In genomic region chr12:2244013-2244861, GRCh38 we compare ENCODE assay signal across 11 cellular contexts.
DNase-seq lines count a peak whose midpoint lies in the region; FAIRE-seq and TF ChIP-seq lines count a peak whose summit lies in the region.
"Had no signal": no experiment of that assay in that cellular context is flagged by ENCODE, and none has a peak within 500 bp of the region (broad histone marks: within the 10 kb centered on the region; RNA-seq: fewer than 3 reads in every experiment).

No MANE protein-coding gene starts in this region.

- no peaks in the 10 kb centered on the region for H3K9me3 ChIP-seq in astrocyte (ENCODE audit: insufficient read depth, low read depth, low read length)
- H3K9me3 ChIP-seq: A549, ovary had no signal

- FAIRE-seq in astrocyte (lab: Jason Lieb, UNC) (peak; percentile 96), urothelium cell line (lab: Jason Lieb, UNC) (peak; percentile 98)
- FAIRE-seq: A549 had no signal

- peak overlapping the region; percentile 51 for H3K9ac ChIP-seq in astrocyte (ENCODE audit: low read length)

- H3K27me3 Mint-ChIP-seq in astrocyte (ENCODE audit: low read depth, unreplicated experiment): peaks cover 19% of the 10 kb centered on the region

- peak overlapping the region; percentile 67 for H3K4me2 ChIP-seq in astrocyte (ENCODE audit: low read length)
- H3K4me2 ChIP-seq: A549 had no signal

- H3K79me2 ChIP-seq in astrocyte (ENCODE audit: insufficient read depth, low read length): no peaks in the 10 kb centered on the region

- H3K4me3 ChIP-seq in astrocyte (ENCODE audit: insufficient read depth, low read depth, low read length): no peak overlapping the region
- H3K4me3 ChIP-seq: A549, ovary had no signal

- no peak for TF ChIP-seq CTCF in astrocyte (IDR thresholded peaks at IDR 0.05; ENCODE audit: insufficient read depth, low read depth, low read length)

- no peaks in the 10 kb centered on the region for H3K36me3 ChIP-seq in astrocyte (ENCODE audit: insufficient read depth, low read length)
- H3K36me3 ChIP-seq: ovary had no signal

- H3K9me3 Mint-ChIP-seq in astrocyte (ENCODE audit: unreplicated experiment): no peaks in the 10 kb centered on the region
- H3K9me3 Mint-ChIP-seq: central memory CD8-positive, alpha-beta T cell had no signal

- no peak overlapping the region for H2AFZ ChIP-seq in astrocyte (ENCODE audit: low read depth, low read length)

- H3K27ac ChIP-seq in astrocyte (ENCODE audit: low read depth, low read length): peak overlapping the region; percentile 81
- H3K27ac ChIP-seq: A549, ovary had no signal

- H3K36me3 Mint-ChIP-seq in astrocyte (ENCODE audit: low read depth, unreplicated experiment): no peaks in the 10 kb centered on the region

- peaks cover 24% of the 10 kb centered on the region for H3K4me1 Mint-ChIP-seq in astrocyte (ENCODE audit: low read depth, unreplicated experiment)
- H3K4me1 Mint-ChIP-seq: central memory CD8-positive, alpha-beta T cell had no signal

- DNase-seq in NCI-H2107 treated with DMSO at 0.1 percent for 48 hours (lab: John Stamatoyannopoulos, UW; ENCODE audit: unreplicated experiment): peak; percentile 46
- DNase-seq in NCI-H2107 (lab: John Stamatoyannopoulos, UW): no peak
- DNase-seq in astrocyte (ENCODE audit: low read depth): peak; percentile 97
- DNase-seq in iPS-NIHi7 (ENCODE audit: extremely low spot score): peak; percentile 79
- DNase-seq in urothelium cell line (ENCODE audit: low spot score): peak; percentile 95
- DNase-seq in head of caudate nucleus: no peak
- no peak for DNase-seq in hippocampal formation (lab: John Stamatoyannopoulos, UW)
- DNase-seq in pons (ENCODE audit: low spot score): no peak

- no peaks in the 10 kb centered on the region for H4K20me1 ChIP-seq in astrocyte (ENCODE audit: insufficient read depth, low read length)

- H3K4me3 Mint-ChIP-seq in astrocyte (ENCODE audit: unreplicated experiment): no peak overlapping the region
- H3K4me3 Mint-ChIP-seq: central memory CD8-positive, alpha-beta T cell had no signal

- H3K27ac Mint-ChIP-seq in astrocyte (ENCODE audit: unreplicated experiment): peak overlapping the region; percentile 88

- no peaks in the 10 kb centered on the region for H3K27me3 ChIP-seq in astrocyte (ENCODE audit: insufficient read depth, low read length)
- H3K27me3 ChIP-seq: ovary had no signal

- intact Hi-C loops in head of caudate nucleus (cut with DNase I): no loop called here

- H3K4me1 ChIP-seq in astrocyte (ENCODE audit: insufficient read depth, low read length): peaks cover 34% of the 10 kb centered on the region
- H3K4me1 ChIP-seq: A549 had no signal

Comparison
In these comparisons a context has a peak if more than half of its experiments do, and no peak if none do; other contexts are left out.
1. DNase-seq: peak in NCI-H2107 treated with DMSO at 0.1 percent for 48 hours (single experiment), astrocyte (single experiment), iPS-NIHi7 (single experiment) and urothelium cell line (single experiment); none in NCI-H2107 (single experiment), head of caudate nucleus (0 of 42), hippocampal formation (0 of 2) and pons (single experiment).